In the genomic region with DNA sequence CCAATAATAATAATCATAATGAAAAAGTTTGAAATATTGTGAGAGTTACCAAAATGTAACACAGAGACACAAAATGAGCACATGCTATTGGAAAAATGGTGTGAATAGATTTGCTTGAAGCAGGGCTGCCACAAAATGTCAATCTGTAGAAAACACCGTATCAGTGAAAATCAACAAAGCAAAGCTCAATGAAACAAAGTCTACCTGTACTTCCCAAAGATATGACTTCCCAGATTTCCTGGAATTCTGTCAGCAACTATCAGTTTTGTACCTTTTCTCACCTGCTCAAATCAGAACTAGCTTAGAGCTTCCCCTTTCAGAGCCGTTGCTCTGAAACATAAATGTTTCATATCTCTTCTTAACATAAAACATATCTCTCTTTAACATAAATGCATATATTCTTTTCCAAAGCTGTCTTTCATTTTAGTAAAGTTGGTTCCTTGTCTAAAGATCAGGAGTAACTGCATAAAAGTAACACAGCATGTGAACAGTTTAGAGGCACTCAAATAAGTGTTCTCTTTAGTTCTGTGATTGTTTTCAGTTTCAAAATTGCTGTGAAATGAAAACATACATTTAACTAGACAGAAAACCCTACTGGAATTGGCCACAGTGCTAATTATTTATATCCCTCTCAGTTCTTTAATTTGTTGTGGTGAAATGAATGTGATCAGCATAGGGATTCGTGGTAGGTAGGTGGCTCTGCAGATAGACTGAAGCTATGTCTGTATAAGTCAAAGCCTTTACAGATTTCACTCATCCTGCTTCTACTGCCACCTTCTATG, we compare ENCODE assay signal across 18 cellular contexts.
DNase-seq lines count a peak whose midpoint lies in the region; ATAC-seq and TF ChIP-seq lines count a peak whose summit lies in the region.
"Had no signal": no experiment of that assay in that cellular context is flagged by ENCODE, and none has a peak within 500 bp of the region (broad histone marks: within the 10 kb centered on the region; RNA-seq: fewer than 3 reads in every experiment).

No MANE protein-coding gene starts in this region.

- no peak overlapping the region for H3K27ac Mint-ChIP-seq in naive thymus-derived CD4-positive, alpha-beta T cell
- H3K27ac Mint-ChIP-seq: CD8-positive, alpha-beta memory T cell; H9; T-helper 17 cell had no signal

- peaks cover 0 to 13% (median 4%) of the 10 kb centered on the region in 11 donors for H3K9me3 Mint-ChIP-seq in naive thymus-derived CD4-positive, alpha-beta T cell
- H3K9me3 Mint-ChIP-seq: activated T-cell treated with anti-CD3 and anti-CD28 coated beads, Interleukin-2, amount 50 U/mL, for 4 hours had no signal

- no peaks in the 10 kb centered on the region for H3K4me1 ChIP-seq in naive thymus-derived CD4-positive, alpha-beta T cell (ENCODE audit: control insufficient read depth in 2 of 2, insufficient read depth in 2 of 2, low read length in 2 of 2)
- H3K4me1 ChIP-seq in colonic mucosa: no peaks in the 10 kb centered on the region

- no peak overlapping the region for H3K4me3 ChIP-seq in naive thymus-derived CD4-positive, alpha-beta T cell (ENCODE audit: low read length)
- no peak overlapping the region for H3K4me3 ChIP-seq in colonic mucosa
- H3K4me3 ChIP-seq: mucosa of descending colon had no signal

- intact Hi-C loops in naive thymus-derived CD4-positive, alpha-beta T cell (cut with micrococcal nuclease): no loop called here
- intact Hi-C loops in colonic mucosa (cut with DNase I): no loop called here

- H3K9me3 ChIP-seq in naive thymus-derived CD4-positive, alpha-beta T cell (ENCODE audit: control insufficient read depth in 2 of 3, low read length in 3 of 3): no peaks in the 10 kb centered on the region
- no peaks in the 10 kb centered on the region for H3K9me3 ChIP-seq in colonic mucosa
- H3K9me3 ChIP-seq: mucosa of descending colon had no signal

- no peaks in the 10 kb centered on the region for H3K27me3 ChIP-seq in naive thymus-derived CD4-positive, alpha-beta T cell (ENCODE audit: control insufficient read depth in 2 of 2, insufficient read depth in 2 of 2, low read length in 2 of 2)
- H3K27me3 ChIP-seq in colonic mucosa: no peaks in the 10 kb centered on the region

- ATAC-seq in GM18498 (IDR thresholded peaks at IDR 0.05; ENCODE audit: unreplicated experiment) (peak; percentile 85), GM19452 (IDR thresholded peaks at IDR 0.05; ENCODE audit: unreplicated experiment) (peak; percentile 76), HG02759 (IDR thresholded peaks at IDR 0.05; ENCODE audit: unreplicated experiment) (peak; percentile 61), HG03442 (IDR thresholded peaks at IDR 0.05; ENCODE audit: unreplicated experiment) (peak; percentile 89)
- no peak for ATAC-seq in naive thymus-derived CD4-positive, alpha-beta T cell
- ATAC-seq: activated T-cell treated with anti-CD3 and anti-CD28 coated beads, Interleukin-2, amount 50 U/mL, for 4 hours; mucosa of descending colon; T-helper 17 cell had no signal

- TF ChIP-seq CTCF in colonic mucosa (IDR thresholded peaks at IDR 0.05): no peak

- H3K4me1 Mint-ChIP-seq in naive thymus-derived CD4-positive, alpha-beta T cell: no peaks in the 10 kb centered on the region
- H3K4me1 Mint-ChIP-seq: CD8-positive, alpha-beta memory T cell; H9; T-helper 17 cell had no signal

- H3K9ac ChIP-seq in colonic mucosa (ENCODE audit: low read depth in 2 of 2, low read length in 2 of 2): no peak overlapping the region

- H3K36me3 ChIP-seq in naive thymus-derived CD4-positive, alpha-beta T cell (ENCODE audit: control insufficient read depth in 2 of 3, insufficient read depth in 3 of 3, low read length in 3 of 3): no peaks in the 10 kb centered on the region
- no peaks in the 10 kb centered on the region for H3K36me3 ChIP-seq in colonic mucosa

- no peak for DNase-seq in naive thymus-derived CD4-positive, alpha-beta T cell
- DNase-seq in DMS79 treated with DMSO at 0.1 percent for 48 hours (lab: John Stamatoyannopoulos, UW) (no peak), colonic mucosa (no peak), putamen (ENCODE audit: low spot score) (no peak)
- DNase-seq: activated CD4-positive, CD25-positive, alpha-beta regulatory T cell treated with anti-CD3 and anti-CD28 coated beads, Interleukin-2, amount 50 U/mL, for 72 hours; activated T-cell treated with anti-CD3 and anti-CD28 coated beads, Interleukin-2, amount 50 U/mL, for 4 hours; CD8-positive, alpha-beta memory T cell; glutamatergic neuron; H9; islet precursor cell; mucosa of descending colon; NCI-H187 treated with DMSO at 0.1 percent for 48 hours; T-helper 17 cell had no signal

- no peak overlapping the region for H3K4me3 Mint-ChIP-seq in naive thymus-derived CD4-positive, alpha-beta T cell
- H3K4me3 Mint-ChIP-seq: activated T-cell treated with anti-CD3 and anti-CD28 coated beads, Interleukin-2, amount 50 U/mL, for 4 hours; CD8-positive, alpha-beta memory T cell; H9; T-helper 17 cell had no signal

- H3K27ac ChIP-seq in naive thymus-derived CD4-positive, alpha-beta T cell (ENCODE audit: low read depth, low read length): no peak overlapping the region
- H3K27ac ChIP-seq in colonic mucosa: no peak overlapping the region
- H3K27ac ChIP-seq: epithelial cell of prostate had no signal

- H3K36me3 Mint-ChIP-seq in naive thymus-derived CD4-positive, alpha-beta T cell: no peaks in the 10 kb centered on the region
- H3K36me3 Mint-ChIP-seq: CD8-positive, alpha-beta memory T cell had no signal

- H3K27me3 Mint-ChIP-seq in naive thymus-derived CD4-positive, alpha-beta T cell: no peaks in the 10 kb centered on the region
- H3K27me3 Mint-ChIP-seq: CD8-positive, alpha-beta memory T cell; T-helper 17 cell had no signal

- CTCF ChIA-PET in naive thymus-derived CD4-positive, alpha-beta T cell (lab: Charles Lee): no interaction called here

- POLR2A ChIA-PET in naive thymus-derived CD4-positive, alpha-beta T cell (lab: Charles Lee): no interaction called here
